ENCODE assay signal across 10 cellular contexts in the genomic region with DNA sequence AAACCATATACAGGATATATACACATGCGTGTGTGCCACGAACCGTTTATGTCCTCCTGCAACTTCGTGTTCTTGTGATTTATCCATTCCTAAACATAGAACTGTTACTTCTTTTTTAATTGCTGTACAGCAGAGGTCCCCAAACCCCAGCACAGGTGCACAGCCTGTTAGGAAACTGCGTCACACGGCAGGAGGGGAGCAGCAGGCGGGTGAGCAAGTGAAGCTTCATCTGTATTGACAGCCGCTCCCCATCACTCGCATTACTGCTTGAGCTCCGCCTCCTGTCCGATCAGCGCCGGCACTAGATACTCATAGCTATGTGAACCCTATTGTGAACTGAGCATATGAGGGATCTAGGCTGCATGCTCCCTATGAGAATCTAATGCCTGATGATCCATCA. TPM values are rescaled to one million over a fixed set of nuclear protein-coding genes. Genes with fewer than 3 reads are reported as not detected.
DNase-seq lines count a peak whose midpoint lies in the region; ATAC-seq lines count a peak whose summit lies in the region.
"Had no signal": no experiment of that assay in that cellular context is flagged by ENCODE, and none has a peak within 500 bp of the region (broad histone marks: within the 10 kb centered on the region; RNA-seq: fewer than 3 reads in every experiment).

No MANE protein-coding gene starts in this region.

- intact Hi-C loops in sciatic nerve (cut with DNase I) = loop anchor here (10.0 kb wide), 1 partner anchor 80 kb away; no protein-coding TSS in a partner anchor

- no peaks in the 10 kb centered on the region for H3K79me1 ChIP-seq in neuronal stem cell (ENCODE audit: low read depth, low read length)

- no peak overlapping the region for H3K4me2 ChIP-seq in neuronal stem cell (ENCODE audit: insufficient read depth, low read length, poor library complexity, severe bottlenecking)

- H3K36me3 Mint-ChIP-seq in CD8-positive, alpha-beta memory T cell = no peaks in the 10 kb centered on the region

- H2BK120ac ChIP-seq in neuronal stem cell (ENCODE audit: low read depth, low read length) = no peak overlapping the region

- H4K91ac ChIP-seq in neuronal stem cell (ENCODE audit: low read depth, low read length, poor library complexity) = no peak overlapping the region

- no peak overlapping the region for H2BK5ac ChIP-seq in neuronal stem cell (ENCODE audit: low read length)

- H2AK5ac ChIP-seq in neuronal stem cell (ENCODE audit: low read depth, low read length) = no peak overlapping the region

- peak in 3 of 5 donors; percentile 32 to 69 (median 68) for DNase-seq in CD8-positive, alpha-beta memory T cell
- DNase-seq in NCI-H510A treated with DMSO at 0.1 percent for 48 hours (lab: John Stamatoyannopoulos, UW) = peak; percentile 43
- peak; percentile 28 for DNase-seq in activated T-cell treated with anti-CD3 and anti-CD28 coated beads for 4 hours
- DNase-seq in neuronal stem cell (ENCODE audit: low spot score) = no peak
- no peak for DNase-seq in T1000 (lab: John Stamatoyannopoulos, UW)
- DNase-seq in A172 (ENCODE audit: low spot score) = no peak
- no peak for DNase-seq in sciatic nerve (ENCODE audit: low spot score)

- no peak overlapping the region for H3K23ac ChIP-seq in neuronal stem cell (ENCODE audit: low read depth, low read length, poor library complexity)

- peaks cover 2 to 4% of the 10 kb centered on the region in 2 donors for H3K27me3 Mint-ChIP-seq in CD8-positive, alpha-beta memory T cell

- no peak overlapping the region for H3K14ac ChIP-seq in neuronal stem cell (ENCODE audit: low read length)

- no peak overlapping the region for H3K9ac ChIP-seq in neuronal stem cell (ENCODE audit: low read depth, low read length, poor library complexity)

- peak overlapping the region in 1 of 8 donors; percentile 55 for H3K27ac Mint-ChIP-seq in CD8-positive, alpha-beta memory T cell
- H3K27ac Mint-ChIP-seq: nephron had no signal

- H3K9me3 ChIP-seq in CD8-positive, alpha-beta memory T cell (ENCODE audit: low read length) = no peaks in the 10 kb centered on the region
- no peaks in the 10 kb centered on the region for H3K9me3 ChIP-seq in neuronal stem cell (replicated peaks in 1 of 2; ENCODE audit: control insufficient read depth in 2 of 2, insufficient read depth in 1 of 2, low read depth in 1 of 2, low read length in 2 of 2)
- H3K9me3 ChIP-seq: breast epithelium had no signal

- no peaks in the 10 kb centered on the region for H3K9me3 Mint-ChIP-seq in CD8-positive, alpha-beta memory T cell
- H3K9me3 Mint-ChIP-seq: nephron had no signal

- H3K36me3 ChIP-seq in CD8-positive, alpha-beta memory T cell (ENCODE audit: insufficient read depth, low read length) = no peaks in the 10 kb centered on the region
- no peaks in the 10 kb centered on the region for H3K36me3 ChIP-seq in neuronal stem cell (replicated peaks in 1 of 2; ENCODE audit: control insufficient read depth in 2 of 2, insufficient read depth in 2 of 2, low read length in 2 of 2)
- H3K36me3 ChIP-seq: breast epithelium had no signal

- no peak overlapping the region for H4K8ac ChIP-seq in neuronal stem cell (ENCODE audit: low read depth, low read length)

- H3K4ac ChIP-seq in neuronal stem cell (ENCODE audit: low read length) = no peak overlapping the region

- H3K27ac ChIP-seq in CD8-positive, alpha-beta memory T cell (ENCODE audit: low read depth, low read length) = no peak overlapping the region
- no peak overlapping the region for H3K27ac ChIP-seq in neuronal stem cell (replicated peaks; ENCODE audit: low read length)
- H3K27ac ChIP-seq: breast epithelium had no signal

- H2BK12ac ChIP-seq in neuronal stem cell (ENCODE audit: low read length) = no peak overlapping the region

- no peak overlapping the region for H2BK15ac ChIP-seq in neuronal stem cell (ENCODE audit: low read length)

- peaks cover 11 to 13% (median 12%) of the 10 kb centered on the region in 3 donors for H3K4me1 Mint-ChIP-seq in CD8-positive, alpha-beta memory T cell
- H3K4me1 Mint-ChIP-seq: nephron had no signal

- H3K18ac ChIP-seq in neuronal stem cell (ENCODE audit: low read length) = no peak overlapping the region

- H2AFZ ChIP-seq in neuronal stem cell (ENCODE audit: low read length) = peak overlapping the region; percentile 51

- CTCF ChIA-PET in CD8-positive, alpha-beta memory T cell (lab: Charles Lee) = interaction anchor here (1.0 to 12.7 kb wide), 4 partner anchors 9 to 82 kb away, joined by 3 to 160 read pairs (median 4); no protein-coding TSS in a partner anchor

- no peak for ATAC-seq in GM18519 (IDR thresholded peaks at IDR 0.05; ENCODE audit: low FRiP score, unreplicated experiment)
- no peak for ATAC-seq in sciatic nerve

- H3K27me3 ChIP-seq in CD8-positive, alpha-beta memory T cell (ENCODE audit: insufficient read depth, low read length, poor library complexity, severe bottlenecking) = no peaks in the 10 kb centered on the region
- no peaks in the 10 kb centered on the region for H3K27me3 ChIP-seq in neuronal stem cell (ENCODE audit: control insufficient read depth in 3 of 3, insufficient read depth in 3 of 3, low read depth in 1 of 3, low read length in 3 of 3)
- H3K27me3 ChIP-seq: breast epithelium had no signal

- WGBS in neuronal stem cell (ENCODE audit: extremely low coverage in 2 of 2, insufficient read length in 2 of 2, insufficient replicate concordance in 1 of 2), 2 donors = no CpG with 5 or more reads among the region's 13 CpGs

- peak overlapping the region in 2 of 7 donors; percentile 31 to 54 for H3K4me3 Mint-ChIP-seq in CD8-positive, alpha-beta memory T cell
- H3K4me3 Mint-ChIP-seq: nephron had no signal

- POLR2A ChIA-PET in CD8-positive, alpha-beta memory T cell (lab: Charles Lee) = interaction anchor here (0.6 kb wide), 1 partner anchor 172 kb away, joined by 4 read pairs; no protein-coding TSS in a partner anchor

- peaks cover 11% of the 10 kb centered on the region for H3K4me1 ChIP-seq in CD8-positive, alpha-beta memory T cell (ENCODE audit: insufficient read depth, low read length)
- H3K4me1 ChIP-seq in neuronal stem cell (ENCODE audit: control insufficient read depth in 2 of 2, insufficient read depth in 1 of 2, low read depth in 1 of 2, low read length in 2 of 2) = no peaks in the 10 kb centered on the region
- H3K4me1 ChIP-seq: breast epithelium had no signal

- H3K4me3 ChIP-seq in CD8-positive, alpha-beta memory T cell (ENCODE audit: low read length) = no peak overlapping the region
- no peak overlapping the region for H3K4me3 ChIP-seq in neuronal stem cell (ENCODE audit: low read length in 2 of 2)
- H3K4me3 ChIP-seq: breast epithelium had no signal

RNA-seq across cellular contexts. Expression of a gene that starts 34.9 kb away (rescaled TPM):
- 10 to 100 TPM; 15.6 to 17.0 TPM for total RNA-seq in CD8-positive, alpha-beta memory T cell
- 3.5 TPM for polyA plus RNA-seq in CD8-positive, alpha-beta memory T cell
- 2.1 TPM for polyA plus RNA-seq in neuronal stem cell (2013, experiment 1 of 2)
- 2.0 TPM for polyA plus RNA-seq in neuronal stem cell (2013, experiment 2 of 2)
- total RNA-seq in A172 (2014; rRNA removed; shearing (Covaris generic)) = not detected in 2 replicates
- total RNA-seq in sciatic nerve = 10.0 TPM

RNA-seq across cellular contexts. Expression of a gene that starts 36.1 kb away (rescaled TPM):
- total RNA-seq in CD8-positive, alpha-beta memory T cell = 10 to 100 TPM; 29.3 to 30.1 TPM
- polyA plus RNA-seq in CD8-positive, alpha-beta memory T cell = 5.6 TPM
- 10.3 TPM for polyA plus RNA-seq in neuronal stem cell (2013, experiment 1 of 2)
- polyA plus RNA-seq in neuronal stem cell (2013, experiment 2 of 2) = 10.8 TPM
- total RNA-seq in A172 (2014; rRNA removed; shearing (Covaris generic)) = 22.7 and 28.7 TPM in 2 replicates
- 8.7 TPM for total RNA-seq in sciatic nerve

RNA-seq across cellular contexts. Expression of a gene that starts 36.2 kb away (rescaled TPM):
- 10 to 100 TPM; 26.7 to 28.8 TPM for total RNA-seq in CD8-positive, alpha-beta memory T cell
- 21.5 TPM for polyA plus RNA-seq in CD8-positive, alpha-beta memory T cell
- 12.4 TPM for polyA plus RNA-seq in neuronal stem cell (2013, experiment 1 of 2)
- 12.2 TPM for polyA plus RNA-seq in neuronal stem cell (2013, experiment 2 of 2)
- total RNA-seq in A172 (2014; rRNA removed; shearing (Covaris generic)) = 12.8 and 13.9 TPM in 2 replicates
- 13.5 TPM for total RNA-seq in sciatic nerve

Comparison
In these comparisons a context has a peak if more than half of its experiments do, and no peak if none do; other contexts are left out.
1. DNase-seq: peak in CD8-positive, alpha-beta memory T cell (3 of 5), NCI-H510A treated with DMSO at 0.1 percent for 48 hours (single experiment) and activated T-cell treated with anti-CD3 and anti-CD28 coated beads for 4 hours (single experiment); none in neuronal stem cell (single experiment), T1000 (single experiment), A172 (single experiment) and sciatic nerve (single experiment).
2. RNA of a gene that starts 34.9 kb away (total RNA-seq): 15.6 to 17.0 TPM in CD8-positive, alpha-beta memory T cell and 10.0 TPM in sciatic nerve (single experiment); not detected in A172; every median in the first group is over 10 times any median in the second.